Comparison of ENCODE assay signal across 1 cellular context in genomic region chr19:46890423-46891170, GRCh38.
TF ChIP-seq lines count a peak whose summit lies in the region.

No MANE protein-coding gene starts in this region.

TF ChIP-seq in HepG2, 621 proteins besides CTCF, POLR2A, EP300 and RAD21 (continued from another document and continues in another):
- TF ChIP-seq HNF4G (IDR thresholded peaks at IDR 0.05; ENCODE audit: borderline replicate concordance, low read depth, low read length) (peak; percentile 85; the same call in 1 of the 2 replicates), HNF4G (CRISPR knock-in tag; IDR thresholded peaks at IDR 0.05; ENCODE audit: borderline replicate concordance, low read depth) (peak; percentile 87), ZMYM3 (CRISPR knock-in tag; IDR thresholded peaks at IDR 0.05) (peak; percentile 81), ZNF570 (CRISPR knock-in tag; IDR thresholded peaks at IDR 0.05; ENCODE audit: borderline replicate concordance) (no peak), ZNF362 (CRISPR knock-in tag; IDR thresholded peaks at IDR 0.05; ENCODE audit: borderline replicate concordance) (0 out of 2 replicates have a peak, but pooled peaks have one; percentile 39), GFI1 (CRISPR knock-in tag; IDR thresholded peaks at IDR 0.05; ENCODE audit: borderline replicate concordance) (peak; percentile 41; the same call in 1 of the 2 replicates), ZNF777 (CRISPR knock-in tag; IDR thresholded peaks at IDR 0.05) (no peak), GPBP1L1 (CRISPR knock-in tag; IDR thresholded peaks at IDR 0.05) (no peak), ZNF496 (CRISPR knock-in tag; IDR thresholded peaks at IDR 0.05; ENCODE audit: insufficient replicate concordance) (no peak), NR3C1 (CRISPR knock-in tag; IDR thresholded peaks at IDR 0.05) (no peak), EHMT2 (IDR thresholded peaks at IDR 0.05; ENCODE audit: borderline replicate concordance, low read depth, low read length) (peak; percentile 25; the same call in 1 of the 2 replicates), TOPORS (CRISPR knock-in tag; IDR thresholded peaks at IDR 0.05) (no peak), ZNF660 (CRISPR knock-in tag; IDR thresholded peaks at IDR 0.05; ENCODE audit: borderline replicate concordance, low read depth) (no peak), GMEB1 (CRISPR knock-in tag; IDR thresholded peaks at IDR 0.05; ENCODE audit: borderline replicate concordance) (peak; percentile 34; the same call in 1 of the 2 replicates), ZNF737 (CRISPR knock-in tag; IDR thresholded peaks at IDR 0.05; ENCODE audit: borderline replicate concordance) (no peak), DMTF1 (CRISPR knock-in tag; IDR thresholded peaks at IDR 0.05) (no peak), ZBTB1 (CRISPR knock-in tag; IDR thresholded peaks at IDR 0.05; ENCODE audit: borderline replicate concordance) (no peak), NFKBIZ (CRISPR knock-in tag; IDR thresholded peaks at IDR 0.05) (peak; percentile 58; the same call in 1 of the 2 replicates), SNAPC4 (CRISPR knock-in tag; IDR thresholded peaks at IDR 0.05) (no peak), NCOR1 (IDR thresholded peaks at IDR 0.05; ENCODE audit: borderline replicate concordance, low read length) (peak; percentile 93), HOXA9 (CRISPR knock-in tag; IDR thresholded peaks at IDR 0.05; ENCODE audit: borderline replicate concordance) (0 out of 2 replicates have a peak, but pooled peaks have one; percentile 31), DNMT1 (CRISPR knock-in tag; IDR thresholded peaks at IDR 0.05) (no peak), MTA1 (CRISPR knock-in tag; IDR thresholded peaks at IDR 0.05; ENCODE audit: borderline replicate concordance) (no peak), ZNF414 (CRISPR knock-in tag; IDR thresholded peaks at IDR 0.05) (peak; percentile 58; the same call in 1 of the 2 replicates), ZSCAN31 (CRISPR knock-in tag; IDR thresholded peaks at IDR 0.05; ENCODE audit: low read depth) (no peak), ZC3H4 (CRISPR knock-in tag; IDR thresholded peaks at IDR 0.05; ENCODE audit: borderline replicate concordance) (no peak), FOXJ3 (CRISPR knock-in tag; IDR thresholded peaks at IDR 0.05; ENCODE audit: borderline replicate concordance) (peak; percentile 81; the same call in 1 of the 2 replicates), MEF2D (CRISPR knock-in tag; IDR thresholded peaks at IDR 0.05) (peak; percentile 68), ZNF367 (CRISPR knock-in tag; IDR thresholded peaks at IDR 0.05; ENCODE audit: borderline replicate concordance) (no peak), ZNF782 (CRISPR knock-in tag; IDR thresholded peaks at IDR 0.05; ENCODE audit: borderline replicate concordance) (no peak), ZNF235 (CRISPR knock-in tag; IDR thresholded peaks at IDR 0.05; ENCODE audit: borderline replicate concordance) (no peak), ZNF740 (CRISPR knock-in tag; IDR thresholded peaks at IDR 0.05) (no peak), ZNF891 (CRISPR knock-in tag; IDR thresholded peaks at IDR 0.05) (no peak), ZGPAT (CRISPR knock-in tag; IDR thresholded peaks at IDR 0.05) (peak; percentile 92), ZNF121 (CRISPR knock-in tag; IDR thresholded peaks at IDR 0.05) (no peak), REL (CRISPR knock-in tag; conservative IDR thresholded peaks at IDR 0.05) (no peak), MIER3 (CRISPR knock-in tag; IDR thresholded peaks at IDR 0.05; ENCODE audit: borderline replicate concordance) (peak; percentile 80; the same call in 1 of the 2 replicates), ZNF652 (CRISPR knock-in tag; IDR thresholded peaks at IDR 0.05; ENCODE audit: borderline replicate concordance, low read depth) (no peak; the same call in 1 of the 2 replicates), KDM2A (CRISPR knock-in tag; IDR thresholded peaks at IDR 0.05; ENCODE audit: borderline replicate concordance, low read depth) (no peak), RFX3 (CRISPR knock-in tag; IDR thresholded peaks at IDR 0.05) (0 out of 2 replicates have a peak, but pooled peaks have one; percentile 6), ZNF136 (CRISPR knock-in tag; IDR thresholded peaks at IDR 0.05; ENCODE audit: low read depth) (no peak), SP5 (CRISPR knock-in tag; IDR thresholded peaks at IDR 0.05; ENCODE audit: borderline replicate concordance, low read depth) (peak; percentile 53; the same call in 1 of the 2 replicates), PHF21A (CRISPR knock-in tag; IDR thresholded peaks at IDR 0.05) (peak; percentile 96), TFDP1 (CRISPR knock-in tag; IDR thresholded peaks at IDR 0.05; ENCODE audit: borderline replicate concordance) (no peak), MXI1 (IDR thresholded peaks at IDR 0.05; ENCODE audit: borderline replicate concordance, low read depth, low read length) (peak; percentile 52; the same call in 1 of the 3 replicates), PLSCR1 (CRISPR knock-in tag; IDR thresholded peaks at IDR 0.05; ENCODE audit: borderline replicate concordance) (no peak), MAFK (conservative IDR thresholded peaks at IDR 0.05 in 1 of 2, IDR thresholded peaks at IDR 0.05 in 1 of 2; ENCODE audit: low read length in 2 of 2) (no peak), ZNF282 (IDR thresholded peaks at IDR 0.05; ENCODE audit: partially characterized antibody) (no peak)
